ENCODE assay signal across 7 cellular contexts in the genomic region with DNA sequence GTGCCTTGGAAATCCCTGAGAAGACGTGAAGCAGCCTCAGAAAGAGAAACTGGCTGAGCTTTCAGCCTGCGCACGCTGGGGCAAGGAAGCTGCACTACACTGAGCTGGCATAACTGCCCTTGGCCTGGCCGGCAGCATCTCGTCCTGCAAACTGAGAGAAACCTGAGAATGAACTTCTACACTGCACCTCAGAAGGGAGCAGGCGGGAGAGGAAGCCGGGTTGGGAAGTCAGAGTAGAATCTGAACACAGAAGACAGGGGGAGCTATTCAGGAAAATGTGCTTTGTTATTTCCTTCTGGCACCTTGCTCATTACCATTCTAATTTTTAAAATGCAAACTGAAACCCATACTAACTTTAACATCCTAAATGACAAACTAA.
A peak's percentile ranks its signal among the peaks of the same experiment; 100 is the strongest.
DNase-seq lines count a peak whose midpoint lies in the region; ATAC-seq and TF ChIP-seq lines count a peak whose summit lies in the region.

No MANE protein-coding gene starts in this region.

- TF ChIP-seq CTCF in PC-9 (conservative IDR thresholded peaks at IDR 0.05) (0 out of 2 replicates have a peak, but pooled peaks have one; percentile 18), right atrium auricular region (IDR thresholded peaks at IDR 0.05) (peak in 1 of 2 donors; percentile 63)

- intact Hi-C loops in PC-9 (cut with micrococcal nuclease; ENCODE audit: unreplicated experiment), result no loop called here

- no peak for DNase-seq in PC-9
- DNase-seq in right atrium auricular region (ENCODE audit: low spot score), result no peak
- no peak for DNase-seq in NCI-H2029 (lab: John Stamatoyannopoulos, UW)
- DNase-seq in NCI-H1436 (lab: John Stamatoyannopoulos, UW), result no peak
- no peak for DNase-seq in AML-193 (lab: John Stamatoyannopoulos, UW)

- H3K9me2 ChIP-seq in PC-9 (ENCODE audit: insufficient read depth), result no peaks in the 10 kb centered on the region

- H2AFZ ChIP-seq in PC-9, result no peak overlapping the region

- H3K9me3 ChIP-seq in PC-9 (ENCODE audit: insufficient read depth, low read depth), result no peaks in the 10 kb centered on the region
- H3K9me3 ChIP-seq in right atrium auricular region, result no peaks in the 10 kb centered on the region
- no peaks in the 10 kb centered on the region for H3K9me3 ChIP-seq in subcutaneous abdominal adipose tissue (ENCODE audit: control insufficient read depth in 5 of 5, low read length in 5 of 5)

- no peaks in the 10 kb centered on the region for H3K4me1 ChIP-seq in PC-9 (replicated peaks; ENCODE audit: insufficient read depth)
- peaks cover 0 to 57% of the 10 kb centered on the region in 2 donors for H3K4me1 ChIP-seq in right atrium auricular region
- H3K4me1 ChIP-seq in subcutaneous abdominal adipose tissue (ENCODE audit: control insufficient read depth in 5 of 5, insufficient read depth in 5 of 5, low read length in 5 of 5), result peaks cover 0 to 31% (median 23%) of the 10 kb centered on the region in 5 donors

- H3K9ac ChIP-seq in subcutaneous abdominal adipose tissue (ENCODE audit: low read length in 5 of 5), result no peak overlapping the region

- CTCF ChIA-PET in PC-9 (lab: Charles Lee), result interaction anchor here (1.0 kb wide), 1 partner anchor 21 kb away, joined by 5 read pairs; no protein-coding TSS in a partner anchor

- BruUV-seq in PC-9 (replicated peaks; lab: Mats Ljungman, UMichigan), result no TSS peak

- H3K36me3 ChIP-seq in PC-9 (ENCODE audit: low read depth) (no peaks in the 10 kb centered on the region), right atrium auricular region (no peaks in the 10 kb centered on the region), subcutaneous abdominal adipose tissue (ENCODE audit: control insufficient read depth in 5 of 5, insufficient read depth in 5 of 5, low read length in 5 of 5) (peaks cover 0 to 11% (median 2%) of the 10 kb centered on the region in 5 donors)

- H4K20me1 ChIP-seq in PC-9 (ENCODE audit: insufficient read depth), result no peaks in the 10 kb centered on the region

- peak; percentile 76 for ATAC-seq in GM19324 (IDR thresholded peaks at IDR 0.05; ENCODE audit: low FRiP score, unreplicated experiment)

- H3K4me2 ChIP-seq in PC-9, result no peak overlapping the region

- H3K27ac ChIP-seq in PC-9 (no peak overlapping the region), right atrium auricular region (peak overlapping the region; percentile 50 to 63), subcutaneous abdominal adipose tissue (ENCODE audit: low read depth, low read length) (peak overlapping the region; percentile 32)

- no peaks in the 10 kb centered on the region for H3K79me2 ChIP-seq in PC-9 (ENCODE audit: low read depth)

- no peaks in the 10 kb centered on the region for H3K27me3 ChIP-seq in PC-9 (ENCODE audit: insufficient read depth, low read depth)
- H3K27me3 ChIP-seq in right atrium auricular region, result no peaks in the 10 kb centered on the region
- no peaks in the 10 kb centered on the region for H3K27me3 ChIP-seq in subcutaneous abdominal adipose tissue (ENCODE audit: control insufficient read depth in 5 of 5, insufficient read depth in 4 of 5, low read length in 5 of 5)

- H3K4me3 ChIP-seq in PC-9 (no peak overlapping the region), right atrium auricular region (peak overlapping the region in 1 of 2 donors; percentile 27), subcutaneous abdominal adipose tissue (ENCODE audit: low read depth in 1 of 5, low read length in 5 of 5) (no peak overlapping the region)

- H3F3A ChIP-seq in PC-9 (ENCODE audit: insufficient read depth, low read depth), result no peaks in the 10 kb centered on the region

- POLR2A ChIA-PET in PC-9 (lab: Charles Lee; ENCODE audit: unreplicated experiment), result no interaction called here
